8 cellular contexts compared by ENCODE assay signal in the genomic region with DNA sequence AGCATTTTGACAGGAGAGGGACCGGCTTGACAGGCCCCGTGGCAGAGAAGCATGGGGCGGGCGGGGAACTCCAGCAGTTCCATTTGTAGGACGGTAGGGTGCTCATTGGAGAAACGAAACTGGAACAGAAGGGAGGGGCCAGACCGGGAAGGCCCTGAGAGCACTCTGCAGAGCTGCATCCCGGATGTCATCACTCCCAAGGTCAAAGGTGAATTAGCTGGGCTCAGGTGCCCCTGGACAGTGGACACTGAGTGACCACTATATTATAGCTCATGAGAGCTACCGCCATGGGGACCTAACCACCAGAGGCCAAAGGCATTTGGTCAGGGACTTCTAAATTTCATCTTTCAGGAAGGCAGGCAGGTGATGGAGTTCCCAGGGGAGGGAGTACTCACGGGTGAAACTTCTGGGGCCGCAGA. TPM values are rescaled to one million over a fixed set of nuclear protein-coding genes. Genes with fewer than 3 reads are reported as not detected.
DNase-seq lines count a peak whose midpoint lies in the region; ATAC-seq and TF ChIP-seq lines count a peak whose summit lies in the region.

No MANE protein-coding gene starts in this region.

- no peak overlapping the region for H3K4me3 ChIP-seq in vagina

- H3K27ac Mint-ChIP-seq in brain (peak overlapping the region; percentile 88 to 99 (median 98)), memory B cell (peak overlapping the region; percentile 94)

- H3K4me1 Mint-ChIP-seq in brain = peaks cover 68% of the 10 kb centered on the region
- H3K4me1 Mint-ChIP-seq in memory B cell = peaks cover 64% of the 10 kb centered on the region

- H3K4me3 Mint-ChIP-seq in brain = peak overlapping the region in 3 of 5 experiments; percentile 20 to 99 (median 57)
- peak overlapping the region; percentile 57 for H3K4me3 Mint-ChIP-seq in memory B cell

- ATAC-seq in Right ventricle myocardium superior (ENCODE audit: poor library complexity) (no peak), Right ventricle myocardium inferior (no peak), memory B cell (ENCODE audit: low read depth) (peak; percentile 15)

- H3K27me3 Mint-ChIP-seq in brain = peaks cover 6% of the 10 kb centered on the region
- H3K27me3 Mint-ChIP-seq in memory B cell = no peaks in the 10 kb centered on the region

- DNase-seq in Right ventricle myocardium superior = peak; percentile 64
- no peak for DNase-seq in Right ventricle myocardium inferior (ENCODE audit: missing footprints)
- DNase-seq in memory B cell (ENCODE audit: low spot score in 2 of 2) = no peak
- no peak for DNase-seq in vagina (ENCODE audit: extremely low spot score in 2 of 2)
- DNase-seq in middle frontal gyrus (ENCODE audit: extremely low spot score, low spot score) = no peak
- DNase-seq in GF-D8 (lab: John Stamatoyannopoulos, UW) = no peak
- DNase-seq in NCI-H1930 (lab: John Stamatoyannopoulos, UW) = no peak

- H3K4me1 ChIP-seq in vagina = peaks cover 84% of the 10 kb centered on the region

- no peak for TF ChIP-seq POLR2A in vagina (IDR thresholded peaks at IDR 0.05)

- H3K27ac ChIP-seq in vagina = peak overlapping the region; percentile 100

- H3K36me3 Mint-ChIP-seq in brain (peaks cover 21% of the 10 kb centered on the region), memory B cell (peaks cover 18% of the 10 kb centered on the region)

- intact Hi-C loops in Right ventricle myocardium superior (cut with DNase I) (no loop called here), Right ventricle myocardium inferior (cut with DNase I) (no loop called here), vagina (cut with DNase I) (loop anchor here (5.0 kb wide), 1 partner anchor 39 kb away; a partner anchor contains a TSS)

- H3K36me3 ChIP-seq in vagina = peaks cover 0 to 47% of the 10 kb centered on the region in 2 donors

- no peaks in the 10 kb centered on the region for H3K9me3 ChIP-seq in vagina

- peaks cover 0 to 2% (median 0%) of the 10 kb centered on the region in 5 experiments for H3K9me3 Mint-ChIP-seq in brain
- H3K9me3 Mint-ChIP-seq in memory B cell = no peaks in the 10 kb centered on the region

- TF ChIP-seq CTCF in brain (conservative IDR thresholded peaks at IDR 0.05) (no peak), vagina (IDR thresholded peaks at IDR 0.05) (no peak)

- no peaks in the 10 kb centered on the region for H3K27me3 ChIP-seq in vagina

RNA-seq across cellular contexts. Expression of a gene that starts 7.3 kb away (rescaled TPM):
- total RNA-seq in Right ventricle myocardium superior (11.4 TPM), Right ventricle myocardium inferior (12.9 TPM), vagina (99.7 TPM)
- 9.0 TPM for polyA plus RNA-seq in brain (ENCODE audit: insufficient read depth, low read depth, low replicate concordance)

RNA-seq across cellular contexts. Expression of a gene that starts 38.6 kb away (rescaled TPM):
- 2.0 TPM for total RNA-seq in Right ventricle myocardium superior
- total RNA-seq in Right ventricle myocardium inferior = 1.2 TPM
- polyA plus RNA-seq in brain (ENCODE audit: insufficient read depth, low read depth, low replicate concordance) = 1.7 TPM
- 8.8 TPM for total RNA-seq in vagina

RNA-seq across cellular contexts. Expression of a gene that starts 38.7 kb away (rescaled TPM):
- total RNA-seq in Right ventricle myocardium superior (48.4 TPM), Right ventricle myocardium inferior (45.6 TPM), vagina (45.9 TPM)
- 34.3 TPM for polyA plus RNA-seq in brain (ENCODE audit: insufficient read depth, low read depth, low replicate concordance)

RNA-seq across cellular contexts. Expression of a gene that starts 46.3 kb away (rescaled TPM):
- total RNA-seq in Right ventricle myocardium superior = 249 TPM
- total RNA-seq in Right ventricle myocardium inferior = 317 TPM
- polyA plus RNA-seq in brain (ENCODE audit: insufficient read depth, low read depth, low replicate concordance) = not detected
- not detected for total RNA-seq in vagina
